ENCODE assay signal across 8 cellular contexts in genomic region chr6:30260036-30260504, GRCh38. TPM values are rescaled to one million over a fixed set of nuclear protein-coding genes. Genes with fewer than 3 reads are reported as not detected.
DNase-seq lines count a peak whose midpoint lies in the region; ATAC-seq and TF ChIP-seq lines count a peak whose summit lies in the region.

No MANE protein-coding gene starts in this region.

- H2AFZ ChIP-seq in fibroblast of lung (ENCODE audit: low read length), result peak overlapping the region; percentile 91

- peaks cover 16% of the 10 kb centered on the region for H3K4me1 ChIP-seq in CD4-positive, CD25-positive, alpha-beta regulatory T cell (ENCODE audit: control insufficient read depth, insufficient read depth, low read length, poor library complexity, severe bottlenecking)
- H3K4me1 ChIP-seq in fibroblast of lung (ENCODE audit: control insufficient read depth, extremely low read depth, insufficient read depth, low read length) (peaks cover 2% of the 10 kb centered on the region), neutrophil (ENCODE audit: control insufficient read depth in 1 of 2, insufficient read depth in 1 of 2, low read depth in 1 of 2, low read length in 1 of 2) (peaks cover 6 to 13% of the 10 kb centered on the region in 2 experiments)

- POLR2A ChIA-PET in activated CD4-positive, alpha-beta memory T cell treated with anti-CD3 and anti-CD28 coated beads, Interleukin-2, amount 10 ng/mL, durations not matched to agents 7 days and 5 days (lab: Charles Lee), result interaction anchor here (1.0 to 1.4 kb wide), 3 partner anchors 63 to 190 kb away, joined by 3 to 4 read pairs (median 4); no protein-coding TSS in a partner anchor

- H3K27ac ChIP-seq in CD4-positive, CD25-positive, alpha-beta regulatory T cell (ENCODE audit: insufficient read depth, low read length, poor library complexity, severe bottlenecking), result no peak overlapping the region
- H3K27ac ChIP-seq in fibroblast of lung (ENCODE audit: insufficient read depth, low read length) (no peak overlapping the region), neutrophil (no peak overlapping the region)

- no peaks in the 10 kb centered on the region for H3K9me3 ChIP-seq in CD4-positive, CD25-positive, alpha-beta regulatory T cell (ENCODE audit: control insufficient read depth in 2 of 2, low read length in 2 of 2)
- H3K9me3 ChIP-seq in fibroblast of lung (ENCODE audit: control insufficient read depth, insufficient read depth, low read depth, low read length) (no peaks in the 10 kb centered on the region), neutrophil (no peaks in the 10 kb centered on the region)

- H3K36me3 Mint-ChIP-seq in CD4-positive, CD25-positive, alpha-beta regulatory T cell, result peaks cover 11% of the 10 kb centered on the region
- H3K36me3 Mint-ChIP-seq in activated CD4-positive, alpha-beta memory T cell treated with anti-CD3 and anti-CD28 coated beads, Interleukin-2, amount 10 ng/mL, durations not matched to agents 7 days and 5 days (ENCODE audit: low read depth), result peaks cover 20% of the 10 kb centered on the region

- DNase-seq in CD4-positive, CD25-positive, alpha-beta regulatory T cell, result peak in 2 of 3 donors; percentile 23 to 46
- peak; percentile 21 for DNase-seq in activated CD4-positive, alpha-beta memory T cell treated with anti-CD3 and anti-CD28 coated beads, Interleukin-2, amount 10 ng/mL, durations not matched to agents 7 days and 5 days
- DNase-seq in fibroblast of lung (ENCODE audit: low read depth in 2 of 2) (peak in 1 of 2 donors; percentile 17), cerebellar nuclear complex (lab: John Stamatoyannopoulos, UW) (no peak), DMS153 (lab: John Stamatoyannopoulos, UW) (no peak), NK-92 (lab: John Stamatoyannopoulos, UW; ENCODE audit: unreplicated experiment) (no peak)

- H3K79me2 ChIP-seq in fibroblast of lung (ENCODE audit: control insufficient read depth, insufficient read depth, low read length), result no peaks in the 10 kb centered on the region

- ATAC-seq in CD4-positive, CD25-positive, alpha-beta regulatory T cell (ENCODE audit: low read depth in 2 of 2), result peak; percentile 23 to 27
- peak; percentile 7 for ATAC-seq in HG02981 (IDR thresholded peaks at IDR 0.05; ENCODE audit: unreplicated experiment)

- H3K4me2 ChIP-seq in fibroblast of lung (ENCODE audit: extremely low read depth, insufficient read depth, low read length), result peak overlapping the region; percentile 99

- no peaks in the 10 kb centered on the region for H3K36me3 ChIP-seq in CD4-positive, CD25-positive, alpha-beta regulatory T cell (ENCODE audit: control insufficient read depth, insufficient read depth, low read length)
- no peaks in the 10 kb centered on the region for H3K36me3 ChIP-seq in fibroblast of lung (ENCODE audit: control insufficient read depth, insufficient read depth, low read length)
- H3K36me3 ChIP-seq in neutrophil, result no peaks in the 10 kb centered on the region

- peaks cover 0 to 22% (median 11%) of the 10 kb centered on the region in 4 donors for H3K4me1 Mint-ChIP-seq in CD4-positive, CD25-positive, alpha-beta regulatory T cell
- H3K4me1 Mint-ChIP-seq in activated CD4-positive, alpha-beta memory T cell treated with anti-CD3 and anti-CD28 coated beads, Interleukin-2, amount 10 ng/mL, durations not matched to agents 7 days and 5 days, result peaks cover 16% of the 10 kb centered on the region

- no peak for TF ChIP-seq CTCF in fibroblast of lung (conservative IDR thresholded peaks at IDR 0.05 in 1 of 2, IDR thresholded peaks at IDR 0.05 in 1 of 2; ENCODE audit: low read depth in 1 of 2, low read length in 2 of 2)
- no peak for TF ChIP-seq CTCF in neutrophil (IDR thresholded peaks at IDR 0.05)

- CTCF ChIA-PET in activated CD4-positive, alpha-beta memory T cell treated with anti-CD3 and anti-CD28 coated beads, Interleukin-2, amount 10 ng/mL, durations not matched to agents 7 days and 5 days (lab: Charles Lee), result interaction anchor here (1.0 kb wide), 1 partner anchor 607 kb away, joined by 4 read pairs; no protein-coding TSS in a partner anchor

- H3K27ac Mint-ChIP-seq in CD4-positive, CD25-positive, alpha-beta regulatory T cell, result peak overlapping the region in 2 of 3 donors; percentile 20 to 87
- no peak overlapping the region for H3K27ac Mint-ChIP-seq in activated CD4-positive, alpha-beta memory T cell treated with anti-CD3 and anti-CD28 coated beads, Interleukin-2, amount 10 ng/mL, durations not matched to agents 7 days and 5 days

- no peaks in the 10 kb centered on the region for H3K9me3 Mint-ChIP-seq in CD4-positive, CD25-positive, alpha-beta regulatory T cell
- H3K9me3 Mint-ChIP-seq in activated CD4-positive, alpha-beta memory T cell treated with anti-CD3 and anti-CD28 coated beads, Interleukin-2, amount 10 ng/mL, durations not matched to agents 7 days and 5 days, result no peaks in the 10 kb centered on the region

- peak overlapping the region; percentile 88 for H3K9ac ChIP-seq in fibroblast of lung (ENCODE audit: insufficient read depth, low read length)

- no peaks in the 10 kb centered on the region for H3K27me3 ChIP-seq in CD4-positive, CD25-positive, alpha-beta regulatory T cell (ENCODE audit: control insufficient read depth, insufficient read depth, low read length)
- peaks cover 8% of the 10 kb centered on the region for H3K27me3 ChIP-seq in fibroblast of lung (ENCODE audit: control insufficient read depth, insufficient read depth, low read length)
- H3K27me3 ChIP-seq in neutrophil, result peaks cover 96% of the 10 kb centered on the region

- peak overlapping the region; percentile 88 to 98 (median 92) for H3K4me3 Mint-ChIP-seq in CD4-positive, CD25-positive, alpha-beta regulatory T cell
- H3K4me3 Mint-ChIP-seq in activated CD4-positive, alpha-beta memory T cell treated with anti-CD3 and anti-CD28 coated beads, Interleukin-2, amount 10 ng/mL, durations not matched to agents 7 days and 5 days, result peak overlapping the region; percentile 89

- peaks cover 24% of the 10 kb centered on the region for H3K27me3 Mint-ChIP-seq in CD4-positive, CD25-positive, alpha-beta regulatory T cell
- H3K27me3 Mint-ChIP-seq in activated CD4-positive, alpha-beta memory T cell treated with anti-CD3 and anti-CD28 coated beads, Interleukin-2, amount 10 ng/mL, durations not matched to agents 7 days and 5 days, result peaks cover 11% of the 10 kb centered on the region

- no peaks in the 10 kb centered on the region for H4K20me1 ChIP-seq in fibroblast of lung (ENCODE audit: control insufficient read depth, extremely low read depth, insufficient read depth, low read length)

- H3K4me3 ChIP-seq in CD4-positive, CD25-positive, alpha-beta regulatory T cell (ENCODE audit: low read depth, low read length), result peak overlapping the region; percentile 64
- peak overlapping the region; percentile 63 to 91 (median 78) for H3K4me3 ChIP-seq in fibroblast of lung (replicated peaks in 1 of 4; ENCODE audit: control extremely low read depth in 1 of 4, insufficient read depth in 1 of 4, low read depth in 3 of 4, low read length in 4 of 4)
- H3K4me3 ChIP-seq in neutrophil (ENCODE audit: low read depth in 1 of 2, low read length in 1 of 2), result peak overlapping the region; percentile 58 to 60

RNA-seq across cellular contexts. Expression of gene TRIM26, which starts 46.9 kb away (rescaled TPM):
- 75.1 TPM for total RNA-seq in CD4-positive, CD25-positive, alpha-beta regulatory T cell
- polyA plus RNA-seq in CD4-positive, CD25-positive, alpha-beta regulatory T cell, result 10 to 100 TPM; 43.3 to 55.1 (median 49.7) TPM
- total RNA-seq in activated CD4-positive, alpha-beta memory T cell treated with anti-CD3 and anti-CD28 coated beads, Interleukin-2, amount 10 ng/mL, durations not matched to agents 7 days and 5 days, result 10 to 100 TPM; 91.1 to 91.5 TPM
- 20.5 and 22.5 TPM in 2 replicates for total RNA-seq in fibroblast of lung
- polyA plus RNA-seq in fibroblast of lung, result 18.8 and 26.0 TPM in 2 replicates
- polyA plus RNA-seq in fibroblast of lung (2012), result 23.6 and 28.7 TPM in 2 replicates
- polyA minus RNA-seq in fibroblast of lung (ENCODE audit: low replicate concordance), result 53.6 and 61.8 TPM in 2 replicates

Comparison
In these comparisons a context has a peak if more than half of its experiments do, and no peak if none do; other contexts are left out.
1. DNase-seq: peak in CD4-positive, CD25-positive, alpha-beta regulatory T cell (2 of 3) and activated CD4-positive, alpha-beta memory T cell treated with anti-CD3 and anti-CD28 coated beads, Interleukin-2, amount 10 ng/mL, durations not matched to agents 7 days and 5 days (single experiment); none in cerebellar nuclear complex (0 of 2), DMS153 (single experiment) and NK-92 (single experiment).
2. Peak in every context shown above with its lines, with median percentiles within 50 percentile points of each other: H3K4me3 ChIP-seq.